Comparison of ENCODE assay signal across 19 cellular contexts in genomic region chr6:26361544-26361943, GRCh38. TPM values are rescaled to one million over a fixed set of nuclear protein-coding genes. Genes with fewer than 3 reads are reported as not detected.
DNase-seq lines count a peak whose midpoint lies in the region; ATAC-seq and TF ChIP-seq lines count a peak whose summit lies in the region.
"Had no signal": no experiment of that assay in that cellular context is flagged by ENCODE, and none has a peak within 500 bp of the region (broad histone marks: within the 10 kb centered on the region; RNA-seq: fewer than 3 reads in every experiment).

No MANE protein-coding gene starts in this region.

- H3K36me3 Mint-ChIP-seq in activated naive CD4-positive, alpha-beta T cell treated with anti-CD3 and anti-CD28 coated beads for 36 hours (ENCODE audit: low read depth), result no peaks in the 10 kb centered on the region
- H3K36me3 Mint-ChIP-seq in activated naive CD8-positive, alpha-beta T cell treated with anti-CD3 and anti-CD28 coated beads for 36 hours, result no peaks in the 10 kb centered on the region
- no peaks in the 10 kb centered on the region for H3K36me3 Mint-ChIP-seq in stimulated activated effector memory CD8-positive, alpha-beta T cell treated with anti-CD3 and anti-CD28 coated beads, Interleukin-12 subunit alpha, Interleukin-12 subunit beta, amount 100 ng/mL, for 72 hours
- H3K36me3 Mint-ChIP-seq: CD14-positive monocyte had no signal

- H3K9me3 Mint-ChIP-seq in activated naive CD4-positive, alpha-beta T cell treated with anti-CD3 and anti-CD28 coated beads for 36 hours, result no peaks in the 10 kb centered on the region
- H3K9me3 Mint-ChIP-seq in activated naive CD8-positive, alpha-beta T cell treated with anti-CD3 and anti-CD28 coated beads for 36 hours, result no peaks in the 10 kb centered on the region
- H3K9me3 Mint-ChIP-seq in stimulated activated effector memory CD8-positive, alpha-beta T cell treated with anti-CD3 and anti-CD28 coated beads, Interleukin-12 subunit alpha, Interleukin-12 subunit beta, amount 100 ng/mL, for 72 hours, result no peaks in the 10 kb centered on the region
- H3K9me3 Mint-ChIP-seq: CD14-positive monocyte had no signal

- peaks cover 10% of the 10 kb centered on the region; the same call in 1 of the 2 replicates for H3K79me2 ChIP-seq in KMS-11 (ENCODE audit: insufficient read depth, low read depth)

- CTCF ChIA-PET in activated naive CD4-positive, alpha-beta T cell treated with anti-CD3 and anti-CD28 coated beads for 36 hours (lab: Charles Lee), result no interaction called here

- no peak for DNase-seq in activated naive CD4-positive, alpha-beta T cell treated with anti-CD3 and anti-CD28 coated beads for 36 hours
- no peak for DNase-seq in activated naive CD4-positive, alpha-beta T cell (lab: John Stamatoyannopoulos, UW)
- DNase-seq in activated naive CD8-positive, alpha-beta T cell treated with anti-CD3 and anti-CD28 coated beads for 36 hours, result no peak
- no peak for DNase-seq in stimulated activated effector memory CD8-positive, alpha-beta T cell treated with anti-CD3 and anti-CD28 coated beads, Interleukin-12 subunit alpha, Interleukin-12 subunit beta, amount 100 ng/mL, for 72 hours (ENCODE audit: low spot score in 2 of 2)
- DNase-seq in lower leg skin (ENCODE audit: low spot score in 2 of 2), result no peak
- no peak for DNase-seq in MV-4-11 (lab: John Stamatoyannopoulos, UW)
- DNase-seq: ACHN; erythroblast; kidney glomerular epithelial cell; NCI-H1694 treated with DMSO at 0.1 percent for 48 hours; NCI-H345; NK-92 treated with Interleukin-12 subunit alpha and Interleukin-12 subunit beta, amount 100 ng/mL, for 24 hours; stimulated activated CD4-positive, alpha-beta T cell treated with anti-CD3 and anti-CD28 coated beads, Interleukin-12 subunit alpha, Interleukin-12 subunit beta, amount 100 ng/mL, for 4 hours had no signal

- no peaks in the 10 kb centered on the region for H3K27me3 ChIP-seq in KMS-11 (ENCODE audit: insufficient read depth, low read depth)
- H3K27me3 ChIP-seq: neutrophil, tibial nerve had no signal

- no peak for ATAC-seq in stimulated activated effector memory CD8-positive, alpha-beta T cell treated with anti-CD3 and anti-CD28 coated beads, Interleukin-12 subunit alpha, Interleukin-12 subunit beta, amount 100 ng/mL, for 72 hours
- ATAC-seq in GM19023 (IDR thresholded peaks at IDR 0.05; ENCODE audit: unreplicated experiment), result no peak

- no peak overlapping the region for H3K4me3 Mint-ChIP-seq in activated naive CD4-positive, alpha-beta T cell treated with anti-CD3 and anti-CD28 coated beads for 36 hours
- no peak overlapping the region for H3K4me3 Mint-ChIP-seq in activated naive CD8-positive, alpha-beta T cell treated with anti-CD3 and anti-CD28 coated beads for 36 hours
- no peak overlapping the region for H3K4me3 Mint-ChIP-seq in stimulated activated effector memory CD8-positive, alpha-beta T cell treated with anti-CD3 and anti-CD28 coated beads, Interleukin-12 subunit alpha, Interleukin-12 subunit beta, amount 100 ng/mL, for 72 hours
- H3K4me3 Mint-ChIP-seq: CD14-positive monocyte had no signal

- H3K9ac ChIP-seq in KMS-11, result peak overlapping the region; percentile 13; the same call in 1 of the 2 replicates

- no peaks in the 10 kb centered on the region for H3K36me3 ChIP-seq in KMS-11 (ENCODE audit: insufficient read depth)
- H3K36me3 ChIP-seq: neutrophil, tibial nerve had no signal

- peak overlapping the region; percentile 72 for H3K27ac ChIP-seq in KMS-11
- H3K27ac ChIP-seq: neutrophil, tibial nerve, VCaP had no signal

- TF ChIP-seq POLR2A in lower leg skin (IDR thresholded peaks at IDR 0.05), result no peak

- H4K20me1 ChIP-seq in KMS-11 (ENCODE audit: insufficient read depth), result no peaks in the 10 kb centered on the region

- H3K4me1 ChIP-seq in KMS-11 (ENCODE audit: low read depth, poor library complexity, severe bottlenecking), result peaks cover 92% of the 10 kb centered on the region

- no peak for TF ChIP-seq CTCF in KMS-11 (conservative IDR thresholded peaks at IDR 0.05; ENCODE audit: low read depth, low read length)
- no peak for TF ChIP-seq CTCF in lower leg skin (IDR thresholded peaks at IDR 0.05)

- H3K4me1 Mint-ChIP-seq in activated naive CD4-positive, alpha-beta T cell treated with anti-CD3 and anti-CD28 coated beads for 36 hours (ENCODE audit: low read depth), result peaks cover 35% of the 10 kb centered on the region
- peaks cover 31% of the 10 kb centered on the region for H3K4me1 Mint-ChIP-seq in activated naive CD8-positive, alpha-beta T cell treated with anti-CD3 and anti-CD28 coated beads for 36 hours
- H3K4me1 Mint-ChIP-seq in stimulated activated effector memory CD8-positive, alpha-beta T cell treated with anti-CD3 and anti-CD28 coated beads, Interleukin-12 subunit alpha, Interleukin-12 subunit beta, amount 100 ng/mL, for 72 hours, result peaks cover 19% of the 10 kb centered on the region

- no peaks in the 10 kb centered on the region for H3K27me3 Mint-ChIP-seq in activated naive CD4-positive, alpha-beta T cell treated with anti-CD3 and anti-CD28 coated beads for 36 hours (ENCODE audit: low read depth)
- H3K27me3 Mint-ChIP-seq in activated naive CD8-positive, alpha-beta T cell treated with anti-CD3 and anti-CD28 coated beads for 36 hours, result no peaks in the 10 kb centered on the region

- 92 to 97% methylated on average over 5 of the region's 5 CpGs for WGBS in lower leg skin, 2 donors

- peak overlapping the region; percentile 97 for H3K4me2 ChIP-seq in KMS-11

- H3K4me3 ChIP-seq in KMS-11 (IDR thresholded peaks at IDR 0.05; ENCODE audit: insufficient read depth, low read depth, low read length), result no peak overlapping the region
- H3K4me3 ChIP-seq in lower leg skin (ENCODE audit: low read depth, poor library complexity, severe bottlenecking), result no peak overlapping the region
- H3K4me3 ChIP-seq: tibial nerve had no signal

- intact Hi-C loops in activated naive CD4-positive, alpha-beta T cell treated with anti-CD3 and anti-CD28 coated beads for 36 hours (cut with micrococcal nuclease), result loop anchor here (2.0 kb wide), 1 partner anchor 31 kb away; no protein-coding TSS in a partner anchor
- intact Hi-C loops in lower leg skin (cut with DNase I; ENCODE audit: low total_unique reads), result no loop called here

- H2AFZ ChIP-seq in KMS-11 (ENCODE audit: low read depth), result peak overlapping the region; percentile 15; the same call in 1 of the 2 replicates

- H3K27ac Mint-ChIP-seq in activated naive CD4-positive, alpha-beta T cell treated with anti-CD3 and anti-CD28 coated beads for 36 hours, result peak overlapping the region; percentile 63
- peak overlapping the region; percentile 52 for H3K27ac Mint-ChIP-seq in activated naive CD8-positive, alpha-beta T cell treated with anti-CD3 and anti-CD28 coated beads for 36 hours
- H3K27ac Mint-ChIP-seq in stimulated activated effector memory CD8-positive, alpha-beta T cell treated with anti-CD3 and anti-CD28 coated beads, Interleukin-12 subunit alpha, Interleukin-12 subunit beta, amount 100 ng/mL, for 72 hours, result peak overlapping the region; percentile 2
- H3K27ac Mint-ChIP-seq: CD14-positive monocyte had no signal

RNA-seq across cellular contexts. Expression of gene BTN3A2, which starts 3.5 kb away (rescaled TPM):
- total RNA-seq in activated naive CD4-positive, alpha-beta T cell treated with anti-CD3 and anti-CD28 coated beads for 36 hours, result 10 to 100 TPM; 67.6 to 80.5 TPM
- 10 to 100 TPM; 25.6 to 27.0 TPM for total RNA-seq in activated naive CD8-positive, alpha-beta T cell treated with anti-CD3 and anti-CD28 coated beads for 36 hours
- 10 to 100 TPM in 3 of 4 donors, 1 to 10 TPM in 1; 9.9 to 26.8 (median 18.5) TPM for total RNA-seq in lower leg skin

RNA-seq across cellular contexts. Expression of gene BTN2A2, which starts 21.4 kb away (rescaled TPM):
- total RNA-seq in activated naive CD4-positive, alpha-beta T cell treated with anti-CD3 and anti-CD28 coated beads for 36 hours, result 10 to 100 TPM; 18.3 to 18.7 TPM
- total RNA-seq in activated naive CD8-positive, alpha-beta T cell treated with anti-CD3 and anti-CD28 coated beads for 36 hours, result 10 to 100 TPM; 12.8 to 14.9 TPM
- 10 to 100 TPM in 2 of 4 donors, 1 to 10 TPM in 2; 8.0 to 14.4 (median 10.2) TPM for total RNA-seq in lower leg skin

RNA-seq across cellular contexts. Expression of gene BTN3A1, which starts 40.5 kb away (rescaled TPM):
- 10 to 100 TPM; 37.6 to 40.0 TPM for total RNA-seq in activated naive CD4-positive, alpha-beta T cell treated with anti-CD3 and anti-CD28 coated beads for 36 hours
- total RNA-seq in activated naive CD8-positive, alpha-beta T cell treated with anti-CD3 and anti-CD28 coated beads for 36 hours, result 10 to 100 TPM; 19.0 to 20.7 TPM
- total RNA-seq in lower leg skin, result 10 to 100 TPM; 10.4 to 17.7 (median 15.1) TPM

Comparison
In these comparisons a context has a peak if more than half of its experiments do, and no peak if none do; other contexts are left out.
1. H3K27ac Mint-ChIP-seq: peak in every context shown above with its lines; median percentile 63 in activated naive CD4-positive, alpha-beta T cell treated with anti-CD3 and anti-CD28 coated beads for 36 hours; 52 in activated naive CD8-positive, alpha-beta T cell treated with anti-CD3 and anti-CD28 coated beads for 36 hours; 2 in stimulated activated effector memory CD8-positive, alpha-beta T cell treated with anti-CD3 and anti-CD28 coated beads, Interleukin-12 subunit alpha, Interleukin-12 subunit beta, amount 100 ng/mL, for 72 hours.